ENCODE assay signal across 34 cellular contexts in genomic region chr16:73430138-73430537, GRCh38.
"Had no signal": no experiment of that assay in that cellular context is flagged by ENCODE, and none has a peak within 500 bp of the region (broad histone marks: within the 10 kb centered on the region; RNA-seq: fewer than 3 reads in every experiment).

No MANE protein-coding gene starts in this region.

- H3K4me3 ChIP-seq: adrenal gland, body of pancreas, breast epithelium had no signal

- H3K27me3 ChIP-seq: adrenal gland, body of pancreas, brain microvascular endothelial cell, breast epithelium had no signal

- H3K4me1 ChIP-seq: adrenal gland, body of pancreas, breast epithelium had no signal

- ATAC-seq: activated CD8-positive, alpha-beta memory T cell treated with anti-CD3 and anti-CD28 coated beads, Interleukin-2, amount 10 ng/mL, durations not matched to agents 7 days and 5 days; activated CD8-positive, alpha-beta T cell treated with anti-CD3 and anti-CD28 coated beads, Interleukin-2, amount 10 ng/mL, durations not matched to agents 7 days and 5 days; activated naive CD4-positive, alpha-beta T cell treated with anti-CD3 and anti-CD28 coated beads, Interleukin-2, amount 50 U/mL, for 72 hours; activated T-cell treated with anti-CD3 and anti-CD28 coated beads, Interleukin-2, amount 50 U/mL, for 72 hours; activated T-helper 17 cell treated with anti-CD3 and anti-CD28 coated beads, Interleukin-2, amount 50 U/mL, for 72 hours; body of pancreas had no signal

- H3K9me3 ChIP-seq: adrenal gland, body of pancreas, breast epithelium had no signal

- H3K27ac ChIP-seq: adrenal gland, body of pancreas, brain microvascular endothelial cell, breast epithelium, VCaP had no signal

- H3K36me3 ChIP-seq: adrenal gland, brain microvascular endothelial cell, breast epithelium had no signal

- DNase-seq: activated B cell treated with CpG ODN at 0.5 μM for 24 hours; activated CD4-positive, alpha-beta memory T cell treated with anti-CD3 and anti-CD28 coated beads for 36 hours; activated CD4-positive, alpha-beta T cell treated with anti-CD3 and anti-CD28 coated beads for 4 hours; activated CD4-positive, alpha-beta T cell treated with anti-CD3 and anti-CD28 coated beads, Interleukin-2, amount 10 ng/mL, durations not matched to agents 24 days and 14 days; activated CD4-positive, alpha-beta T cell treated with anti-CD3 and anti-CD28 coated beads, Interleukin-2, amount 50 U/mL, for 1 hour; activated CD4-positive, alpha-beta T cell treated with anti-CD3 and anti-CD28 coated beads, Interleukin-2, amount 50 U/mL, for 4 hours; activated CD4-positive, CD25-positive, alpha-beta regulatory T cell treated with anti-CD3 and anti-CD28 coated beads, Interleukin-2, amount 50 U/mL, for 72 hours; activated CD8-positive, alpha-beta memory T cell treated with anti-CD3 and anti-CD28 coated beads for 24 hours; activated CD8-positive, alpha-beta memory T cell treated with anti-CD3 and anti-CD28 coated beads, Interleukin-2, amount 10 ng/mL, durations not matched to agents 7 days and 5 days; activated CD8-positive, alpha-beta memory T cell treated with anti-CD3 and anti-CD28 coated beads, Interleukin-2, amount 50 U/mL, for 48 hours; activated CD8-positive, alpha-beta T cell treated with anti-CD3 and anti-CD28 coated beads, Interleukin-2, amount 10 ng/mL, durations not matched to agents 7 days and 5 days; activated effector memory CD4-positive, alpha-beta T cell treated with anti-CD3 and anti-CD28 coated beads, Interleukin-2, amount 50 U/mL, for 16 hours; activated gamma-delta T cell treated with Interleukin-2 at 50 U/mL for 16 hours; activated naive CD4-positive, alpha-beta T cell; activated naive CD4-positive, alpha-beta T cell treated with anti-CD3 and anti-CD28 coated beads for 36 hours; activated naive CD4-positive, alpha-beta T cell treated with anti-CD3 and anti-CD28 coated beads, Interleukin-2, amount 50 U/mL, for 16 hours; activated naive CD8-positive, alpha-beta T cell treated with anti-CD3 and anti-CD28 coated beads for 36 hours; activated T-cell treated with anti-CD3 and anti-CD28 coated beads, Interleukin-2, amount 50 U/mL, for 24 hours; activated T-cell treated with anti-CD3 and anti-CD28 coated beads, Interleukin-2, amount 50 U/mL, for 72 hours; adrenal gland; amniotic stem cell; aorta; body of pancreas; brain microvascular endothelial cell; central memory CD4-positive, alpha-beta T cell; T-helper 1 cell; T-helper 2 cell; T-helper 9 cell had no signal

- FAIRE-seq: astrocyte, TTC549 had no signal
